13 cellular contexts compared by ENCODE assay signal in genomic region chr6:161257778-161258457, GRCh38. TPM values are rescaled to one million over a fixed set of nuclear protein-coding genes. Genes with fewer than 3 reads are reported as not detected.
DNase-seq lines count a peak whose midpoint lies in the region; ATAC-seq, FAIRE-seq and TF ChIP-seq lines count a peak whose summit lies in the region.
"Had no signal": no experiment of that assay in that cellular context is flagged by ENCODE, and none has a peak within 500 bp of the region (broad histone marks: within the 10 kb centered on the region; RNA-seq: fewer than 3 reads in every experiment).

No MANE protein-coding gene starts in this region.

- H3K9me1 ChIP-seq in K562 (ENCODE audit: control insufficient read depth, insufficient read depth, low read length): no peaks in the 10 kb centered on the region

- DNase-seq in A172 (ENCODE audit: low spot score): peak; percentile 90
- peak; percentile 82 for DNase-seq in HFFc6
- DNase-seq in K562 (ENCODE audit: extremely low read depth in 1 of 4, low spot score in 3 of 4): no peak
- peak in 1 of 2 donors; percentile 42 for DNase-seq in left colon
- DNase-seq in activated naive CD4-positive, alpha-beta T cell treated with anti-CD3 and anti-CD28 coated beads for 36 hours: no peak
- DNase-seq in HUDEP-2 (lab: John Stamatoyannopoulos, UW; ENCODE audit: unreplicated experiment in 76 of 76): no peak
- DNase-seq in COLO829 (ENCODE audit: low spot score): no peak
- DNase-seq: activated CD4-positive, alpha-beta T cell treated with anti-CD3 and anti-CD28 coated beads for 36 hours; NCI-H1694 treated with DMSO at 0.1 percent for 48 hours; Peyer's patch had no signal

- peaks cover 5% of the 10 kb centered on the region; the same call in 1 of the 3 replicates for H3K79me2 ChIP-seq in K562 (ENCODE audit: control insufficient read depth, insufficient read depth, low read length)

- H3K4me3 ChIP-seq in K562: no peak overlapping the region
- H3K4me3 ChIP-seq: Peyer's patch had no signal

- peaks cover 35 to 71% of the 10 kb centered on the region in 2 experiments; a peak in 4 of 5 replicates for H3K4me1 ChIP-seq in K562 (replicated peaks in 1 of 2; ENCODE audit: control insufficient read depth in 2 of 2, insufficient read depth in 2 of 2, low read length in 2 of 2)
- H3K4me1 ChIP-seq: Peyer's patch had no signal

- POLR2A ChIA-PET in K562 (lab: Yijun Ruan, JAX): interaction anchor here (0.5 to 1.9 kb wide), 4 partner anchors 11 to 87 kb away, joined by 3 to 4 read pairs (median 4); no protein-coding TSS in a partner anchor

- no peak overlapping the region for H3K9ac ChIP-seq in K562 (ENCODE audit: insufficient read depth in 1 of 2, low read depth in 2 of 2, low read length in 2 of 2)

- no peak for FAIRE-seq in K562 (lab: Jason Lieb, UNC)

- peak overlapping the region; percentile 23; the same call in 1 of the 3 replicates for H3K27ac ChIP-seq in K562 (ENCODE audit: extremely low read depth, low read depth, low read length)

- peaks cover 4% of the 10 kb centered on the region; the same call in 1 of the 2 replicates for H3K36me3 Mint-ChIP-seq in HFFc6 (ENCODE audit: low read depth)
- peaks cover 3% of the 10 kb centered on the region for H3K36me3 Mint-ChIP-seq in activated naive CD4-positive, alpha-beta T cell treated with anti-CD3 and anti-CD28 coated beads for 36 hours (ENCODE audit: low read depth)

- H3K27ac Mint-ChIP-seq in HFFc6: peak overlapping the region; percentile 95
- no peak overlapping the region for H3K27ac Mint-ChIP-seq in activated naive CD4-positive, alpha-beta T cell treated with anti-CD3 and anti-CD28 coated beads for 36 hours
- H3K27ac Mint-ChIP-seq: activated CD4-positive, alpha-beta T cell treated with anti-CD3 and anti-CD28 coated beads for 36 hours had no signal

- H3K36me3 ChIP-seq in K562 (ENCODE audit: control insufficient read depth, insufficient read depth, low read length): peaks cover 3% of the 10 kb centered on the region; the same call in 1 of the 3 replicates
- H3K36me3 ChIP-seq: Peyer's patch had no signal

- H2AFZ ChIP-seq in K562 (ENCODE audit: low read depth, low read length): peak overlapping the region; percentile 30

- no peak for TF ChIP-seq CTCF in HFFc6 (IDR thresholded peaks at IDR 0.05)
- no peak; a peak in 1 of 6 replicates for TF ChIP-seq CTCF in K562 (IDR thresholded peaks at IDR 0.05 in 2 of 3, conservative IDR thresholded peaks at IDR 0.05 in 1 of 3; ENCODE audit: insufficient read depth in 2 of 3, low read depth in 1 of 3, low read length in 3 of 3)

- no peaks in the 10 kb centered on the region for H3K9me3 Mint-ChIP-seq in HFFc6
- H3K9me3 Mint-ChIP-seq in activated naive CD4-positive, alpha-beta T cell treated with anti-CD3 and anti-CD28 coated beads for 36 hours: no peaks in the 10 kb centered on the region
- H3K9me3 Mint-ChIP-seq: neural crest cell had no signal

- H3K4me3 Mint-ChIP-seq in HFFc6: peak overlapping the region; percentile 79
- H3K4me3 Mint-ChIP-seq in activated naive CD4-positive, alpha-beta T cell treated with anti-CD3 and anti-CD28 coated beads for 36 hours: no peak overlapping the region
- H3K4me3 Mint-ChIP-seq: activated CD4-positive, alpha-beta T cell treated with anti-CD3 and anti-CD28 coated beads for 36 hours; CD14-positive monocyte; neural crest cell had no signal

- no TSS peak for BruUV-seq in K562 (replicated peaks; lab: Mats Ljungman, UMichigan)

- peak overlapping the region; percentile 17; the same call in 1 of the 2 replicates for H3K4me2 ChIP-seq in K562 (ENCODE audit: insufficient read depth, low read length)

- TF ChIP-seq RAD21 in K562 (CRISPR knock-in tag; conservative IDR thresholded peaks at IDR 0.05 in 1 of 2, IDR thresholded peaks at IDR 0.05 in 1 of 2): no peak

- H3K4me1 Mint-ChIP-seq in HFFc6 (ENCODE audit: low read depth): peaks cover 27% of the 10 kb centered on the region
- no peaks in the 10 kb centered on the region for H3K4me1 Mint-ChIP-seq in activated naive CD4-positive, alpha-beta T cell treated with anti-CD3 and anti-CD28 coated beads for 36 hours (ENCODE audit: low read depth)
- H3K4me1 Mint-ChIP-seq: activated CD4-positive, alpha-beta T cell treated with anti-CD3 and anti-CD28 coated beads for 36 hours; CD14-positive monocyte had no signal

- intact Hi-C loops in K562 (cut with micrococcal nuclease): loop anchor here (5.0 kb wide), 1 partner anchor 94 kb away; no protein-coding TSS in a partner anchor
- intact Hi-C loops in left colon (cut with DNase I, micrococcal nuclease): no loop called here
- intact Hi-C loops in activated naive CD4-positive, alpha-beta T cell treated with anti-CD3 and anti-CD28 coated beads for 36 hours (cut with micrococcal nuclease): no loop called here

- in situ Hi-C loops in K562 (cut with MboI): no loop called here

- WGBS in K562 (ENCODE audit: insufficient coverage, low coverage, missing lambda C conversion rate): 49% methylated on average over 8 of the region's 8 CpGs

- CTCF ChIA-PET in K562 (lab: Yijun Ruan, JAX; ENCODE audit: low intra/inter-chr PET ratio): no interaction called here
- CTCF ChIA-PET in activated naive CD4-positive, alpha-beta T cell treated with anti-CD3 and anti-CD28 coated beads for 36 hours (lab: Charles Lee): no interaction called here

- no peak for TF ChIP-seq POLR2A in K562 (conservative IDR thresholded peaks at IDR 0.05)

- no peak for TF ChIP-seq EP300 in K562 (IDR thresholded peaks at IDR 0.05; ENCODE audit: low read length)

- H4K20me1 ChIP-seq in K562 (replicated peaks; ENCODE audit: control insufficient read depth, insufficient read depth, low read length): no peaks in the 10 kb centered on the region

- H3K27me3 ChIP-seq in K562 (ENCODE audit: control insufficient read depth in 2 of 2, insufficient read depth in 2 of 2, low read length in 2 of 2): no peaks in the 10 kb centered on the region; a peak in 1 of 5 replicates
- H3K27me3 ChIP-seq: Peyer's patch had no signal

- no peaks in the 10 kb centered on the region for H3K27me3 Mint-ChIP-seq in HFFc6 (ENCODE audit: insufficient read depth)
- no peaks in the 10 kb centered on the region for H3K27me3 Mint-ChIP-seq in activated naive CD4-positive, alpha-beta T cell treated with anti-CD3 and anti-CD28 coated beads for 36 hours (ENCODE audit: low read depth)
- H3K27me3 Mint-ChIP-seq: activated CD4-positive, alpha-beta T cell treated with anti-CD3 and anti-CD28 coated beads for 36 hours had no signal

- H3K9me3 ChIP-seq in K562 (replicated peaks; ENCODE audit: control insufficient read depth, insufficient read depth, low read depth, low read length): no peaks in the 10 kb centered on the region
- H3K9me3 ChIP-seq: Peyer's patch had no signal

- no peak for ATAC-seq in K562
- peak; percentile 32 for ATAC-seq in left colon
- no peak for ATAC-seq in HG02970 (IDR thresholded peaks at IDR 0.05; ENCODE audit: low FRiP score, unreplicated experiment)
- ATAC-seq: activated CD4-positive, alpha-beta T cell treated with anti-CD3 and anti-CD28 coated beads for 36 hours had no signal

TF ChIP-seq in K562, 482 proteins besides CTCF, POLR2A, EP300 and RAD21 (continues in another document):
- TF ChIP-seq GABPA (tag; conservative IDR thresholded peaks at IDR 0.05; ENCODE audit: low read depth) (0 out of 2 replicates have a peak, but pooled peaks have one; percentile 16), FOSL1 (tag; conservative IDR thresholded peaks at IDR 0.05) (peak; percentile 26; the same call in 1 of the 2 replicates), ZBTB33 (CRISPR knock-in tag; IDR thresholded peaks at IDR 0.05) (peak; percentile 18; the same call in 1 of the 2 replicates)

RNA-seq across cellular contexts. Expression of gene AGPAT4, which starts 15.9 kb away (rescaled TPM):
- 4.2 and 4.4 TPM in 2 replicates for total RNA-seq in A172 (2014; rRNA removed; shearing (Covaris generic))
- total RNA-seq in HFFc6 (2021; fragmentation: NEBNext Ultra II Directional; extraction: Animal tissue kit (Norgen Biotek cat#: 25700)): 1 to 10 TPM; 2.3 to 4.0 (median 2.7) TPM
- 90.5 and 109 TPM in 2 replicates for total RNA-seq in K562 (2011; cell fraction: chromatin; rRNA removed; ENCODE audit: low replicate concordance)
- 65.2 and 67.4 TPM in 2 replicates for total RNA-seq in K562 (2011; cell fraction: nucleolus; rRNA removed)
- 60.1 and 75.0 TPM in 2 replicates for total RNA-seq in K562 (2011; cell fraction: nucleoplasm; rRNA removed)
- total RNA-seq in K562 (2014; rRNA removed) (4.5 and 6.7 TPM in 2 replicates), K562 (2014; rRNA removed; fragmentation: Illumina TruSeq; extraction: Trizol) (7.1 and 7.9 TPM in 2 replicates), K562 (2015; rRNA removed; fragmentation: Illumina TruSeq; extraction: Trizol) (5.0 and 5.6 TPM in 2 replicates), K562 (2021) (9.2 and 9.7 TPM in 2 replicates), left colon (1 to 10 TPM; 9.5 to 9.8 TPM)
- polyA plus RNA-seq in K562 (2011; rRNA removed) (15.0 and 17.0 TPM in 2 replicates), K562 (2014; fragmentation: Illumina TruSeq; extraction: Trizol) (5.6 and 5.7 TPM in 2 replicates), K562 (2014; fragmentation: Nextera tagmentation; extraction: Ambion mirVana) (1 to 10 TPM; 2.2 to 3.4 TPM), K562 (2014; rRNA removed) (7.2 and 7.3 TPM in 2 replicates)
- polyA plus RNA-seq in K562 (2011; cell fraction: cytosol; rRNA removed): 9.2 and 14.2 TPM in 2 replicates
- 62.4 and 68.7 TPM in 2 replicates for polyA plus RNA-seq in K562 (2011; cell fraction: nucleus; rRNA removed)
- polyA plus RNA-seq in K562 (2012): 5.3 and 8.6 TPM in 2 replicates
- 31.8 and 34.7 TPM in 2 replicates for polyA minus RNA-seq in K562 (2011; rRNA and poly(A)+ RNA removed)
- 6.3 and 8.8 TPM in 2 replicates for polyA minus RNA-seq in K562 (2011; cell fraction: cytosol; rRNA and poly(A)+ RNA removed)
- polyA minus RNA-seq in K562 (2011; cell fraction: nucleus; rRNA and poly(A)+ RNA removed): 36.2 and 58.6 TPM in 2 replicates
- total RNA-seq in activated naive CD4-positive, alpha-beta T cell treated with anti-CD3 and anti-CD28 coated beads for 36 hours: 1 to 10 TPM; 3.7 to 4.2 TPM

Comparison
In these comparisons a context has a peak if more than half of its experiments do, and no peak if none do; other contexts are left out.
1. DNase-seq: peak in A172 (single experiment) and HFFc6 (single experiment); none in K562 (0 of 4), activated naive CD4-positive, alpha-beta T cell treated with anti-CD3 and anti-CD28 coated beads for 36 hours (single experiment), HUDEP-2 (0 of 76) and COLO829 (single experiment).